Comparison of ENCODE assay signal across 6 cellular contexts in genomic region chr6:31215201-31215600, GRCh38. TPM values are rescaled to one million over a fixed set of nuclear protein-coding genes. Genes with fewer than 3 reads are reported as not detected.
"Had no signal": no experiment of that assay in that cellular context is flagged by ENCODE, and none has a peak within 500 bp of the region (broad histone marks: within the 10 kb centered on the region; RNA-seq: fewer than 3 reads in every experiment).

No MANE protein-coding gene starts in this region.

RNA-seq across cellular contexts. Expression of gene POU5F1, which starts 44.7 kb away (rescaled TPM):
- total RNA-seq: activated CD4-positive, alpha-beta T cell treated with anti-CD3 and anti-CD28 coated beads, Interleukin-2, amount 10 ng/mL, durations not matched to agents 24 days and 14 days; activated CD8-positive, alpha-beta T cell treated with anti-CD3 and anti-CD28 coated beads for 36 hours; activated naive CD8-positive, alpha-beta T cell treated with anti-CD3 and anti-CD28 coated beads for 36 hours; cerebellum; M059J; SK-MEL-5 had no signal
